In the genomic region with DNA sequence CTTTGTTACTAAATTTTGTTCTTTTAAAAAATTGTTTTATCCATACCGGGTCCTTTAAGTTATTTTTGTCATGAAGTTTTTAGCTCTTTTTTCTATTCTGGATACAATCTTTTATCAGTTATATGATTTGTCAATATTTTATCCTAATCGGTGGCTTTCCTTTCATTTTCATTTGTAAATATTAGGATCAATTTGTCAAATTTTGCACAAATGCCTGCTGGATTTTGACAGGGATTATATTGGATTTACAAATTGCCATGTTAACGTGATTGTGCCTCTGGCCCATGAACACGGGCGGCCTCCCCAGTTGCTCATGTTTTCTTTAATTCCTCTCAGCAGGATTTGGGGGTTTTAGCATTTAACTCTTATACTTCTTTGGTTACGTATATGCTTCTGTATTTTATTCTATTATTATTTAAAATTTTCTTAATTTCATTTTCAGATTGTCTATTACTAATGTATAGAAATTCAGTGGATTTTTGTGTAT, we compare ENCODE assay signal across 24 cellular contexts. TPM values are rescaled to one million over a fixed set of nuclear protein-coding genes. Genes with fewer than 3 reads are reported as not detected.
"Had no signal": no experiment of that assay in that cellular context is flagged by ENCODE, and none has a peak within 500 bp of the region (broad histone marks: within the 10 kb centered on the region; RNA-seq: fewer than 3 reads in every experiment).

No MANE protein-coding gene starts in this region.

- H3K4me2 ChIP-seq: SK-N-SH had no signal

- DNase-seq: IMR-90, Karpas-422, KG1, MG63, NCI-H1092, NCI-H1105 treated with DMSO at 0.1 percent for 48 hours, NCI-H1417 treated with DMSO at 0.1 percent for 48 hours, NCI-H146, NCI-H1694 treated with DMSO at 0.1 percent for 48 hours, NCI-H1930, NCI-H2081, NCI-H2107, NCI-H2171, NCI-H345, NCI-H446 treated with DMSO at 0.1 percent for 48 hours, NCI-H524, NCI-H526 treated with DMSO at 0.1 percent for 48 hours, NCI-H748 treated with DMSO at 0.1 percent for 48 hours, Right ventricle myocardium superior, RPMI8226, SIG-M5, SK-N-SH had no signal

- H3K9me3 ChIP-seq: MG63, SK-N-SH had no signal

- H3K9ac ChIP-seq: SK-N-SH had no signal

- H3K36me3 ChIP-seq: MG63 had no signal

- H3K4me3 ChIP-seq: MG63 had no signal

RNA-seq across cellular contexts. Expression of a gene that starts 20.7 kb away (rescaled TPM):
- total RNA-seq: HT-29, IMR-90, Right ventricle myocardium superior, SK-MEL-5 had no signal
- polyA plus RNA-seq: IMR-90, SK-N-SH had no signal

RNA-seq across cellular contexts. Expression of a gene that starts 46.7 kb away (rescaled TPM):
- total RNA-seq: HT-29, IMR-90, Right ventricle myocardium superior, SK-MEL-5 had no signal
- polyA plus RNA-seq: IMR-90, SK-N-SH had no signal

RNA-seq across cellular contexts. Expression of a gene that starts 54.4 kb away (rescaled TPM):
- total RNA-seq: HT-29, IMR-90, Right ventricle myocardium superior, SK-MEL-5 had no signal
- polyA plus RNA-seq: IMR-90, SK-N-SH had no signal
